ENCODE assay signal across 8 cellular contexts in genomic region chr16:75108792-75109731, GRCh38. TPM values are rescaled to one million over a fixed set of nuclear protein-coding genes. Genes with fewer than 3 reads are reported as not detected.
A peak's percentile ranks its signal among the peaks of the same experiment; 100 is the strongest.
DNase-seq lines count a peak whose midpoint lies in the region; ATAC-seq, FAIRE-seq and TF ChIP-seq lines count a peak whose summit lies in the region.

No MANE protein-coding gene starts in this region.

- peak overlapping the region; percentile 57 for H3K4me3 Mint-ChIP-seq in activated CD8-positive, alpha-beta memory T cell treated with anti-CD3 and anti-CD28 coated beads, Interleukin-2, amount 10 ng/mL, durations not matched to agents 7 days and 5 days
- H3K4me3 Mint-ChIP-seq in endodermal cell = no peak overlapping the region

- H3K27ac ChIP-seq in A549 (peak overlapping the region; percentile 71 to 90), endodermal cell (ENCODE audit: low read depth, low read length) (peak overlapping the region; percentile 36)

- H3K9ac ChIP-seq in endodermal cell (ENCODE audit: extremely low read depth, low read length, poor library complexity, severe bottlenecking) = no peak overlapping the region

- peaks cover 2% of the 10 kb centered on the region for H3K9me3 Mint-ChIP-seq in activated CD8-positive, alpha-beta memory T cell treated with anti-CD3 and anti-CD28 coated beads, Interleukin-2, amount 10 ng/mL, durations not matched to agents 7 days and 5 days (ENCODE audit: low read depth)
- no peaks in the 10 kb centered on the region for H3K9me3 Mint-ChIP-seq in endodermal cell

- no peak for TF ChIP-seq EP300 in A549 (IDR thresholded peaks at IDR 0.05)

- H3K36me3 ChIP-seq in endodermal cell (ENCODE audit: control insufficient read depth, insufficient read depth, low read length) = peaks cover 4% of the 10 kb centered on the region

- WGBS in A549 (ENCODE audit: missing lambda C conversion rate) = 60% methylated on average over 27 of the region's 27 CpGs
- WGBS in endodermal cell (ENCODE audit: insufficient coverage in 1 of 2, insufficient read length in 1 of 2), 2 experiments = 89% methylated on average over 14 to 27 of the region's 27 CpGs

- TF ChIP-seq RAD21 in A549 (conservative IDR thresholded peaks at IDR 0.05 in 1 of 2, IDR thresholded peaks at IDR 0.05 in 1 of 2) = 0 out of 5 replicates have a peak, but pooled peaks of 1 of the 2 experiments have one; percentile 20

- ATAC-seq in A549 (peak; percentile 29 to 32; a peak in 3 of 6 replicates), GM21723 (IDR thresholded peaks at IDR 0.05; ENCODE audit: unreplicated experiment) (peak; percentile 32)
- ATAC-seq in activated CD8-positive, alpha-beta memory T cell treated with anti-CD3 and anti-CD28 coated beads, Interleukin-2, amount 10 ng/mL, durations not matched to agents 7 days and 5 days = peak; percentile 64

- H3K9me3 ChIP-seq in A549 (no peaks in the 10 kb centered on the region), endodermal cell (ENCODE audit: control insufficient read depth, low read length) (no peaks in the 10 kb centered on the region)

- no peak for TF ChIP-seq CTCF in A549 (IDR thresholded peaks at IDR 0.05)
- no peak for TF ChIP-seq CTCF in endodermal cell (conservative IDR thresholded peaks at IDR 0.05)

- H3K27me3 ChIP-seq in endodermal cell (ENCODE audit: control insufficient read depth, insufficient read depth, low read length, poor library complexity, severe bottlenecking) = no peaks in the 10 kb centered on the region

- POLR2A ChIA-PET in A549 (lab: Yijun Ruan, JAX) = interaction anchor here (1.2 to 1.6 kb wide), 2 partner anchors 110 to 124 kb away, joined by 6 to 7 read pairs; partner anchors contain the start of genes WDR59 and ZNRF1

- CTCF ChIA-PET in A549 (lab: Yijun Ruan, JAX) = interaction anchor here (0.8 to 13.4 kb wide), 10 partner anchors 10 to 113 kb away, joined by 3 to 252 read pairs (median 11); partner anchors contain the start of gene ZNRF1
- CTCF ChIA-PET in activated CD8-positive, alpha-beta memory T cell treated with anti-CD3 and anti-CD28 coated beads, Interleukin-2, amount 10 ng/mL, durations not matched to agents 7 days and 5 days (lab: Charles Lee) = interaction anchor here (1.2 to 7.6 kb wide), 10 partner anchors 9 to 409 kb away, joined by 3 to 150 read pairs (median 24); partner anchors contain the start of genes MLKL, WDR59 and ZNRF1

- H3K27me3 Mint-ChIP-seq in activated CD8-positive, alpha-beta memory T cell treated with anti-CD3 and anti-CD28 coated beads, Interleukin-2, amount 10 ng/mL, durations not matched to agents 7 days and 5 days = no peaks in the 10 kb centered on the region
- no peaks in the 10 kb centered on the region for H3K27me3 Mint-ChIP-seq in endodermal cell (ENCODE audit: insufficient read depth)

- TF ChIP-seq POLR2A in A549 (IDR thresholded peaks at IDR 0.05; ENCODE audit: low read length) = no peak

- H3K27ac Mint-ChIP-seq in activated CD8-positive, alpha-beta memory T cell treated with anti-CD3 and anti-CD28 coated beads, Interleukin-2, amount 10 ng/mL, durations not matched to agents 7 days and 5 days = peak overlapping the region; percentile 84
- H3K27ac Mint-ChIP-seq in endodermal cell = peak overlapping the region; percentile 25

- peak overlapping the region; percentile 77 for H3K4me2 ChIP-seq in A549

- DNase-seq in A549 (ENCODE audit: low read depth in 1 of 2, low spot score in 1 of 2) (peak; percentile 46 to 69), NCI-H69 (lab: John Stamatoyannopoulos, UW) (peak; percentile 7), endodermal cell (peak; percentile 61), myocyte (ENCODE audit: low read depth) (peak; percentile 99), NCI-H524 (lab: John Stamatoyannopoulos, UW) (no peak)
- DNase-seq in activated CD8-positive, alpha-beta memory T cell treated with anti-CD3 and anti-CD28 coated beads, Interleukin-2, amount 10 ng/mL, durations not matched to agents 7 days and 5 days = peak; percentile 77
- DNase-seq in stimulated activated CD8-positive, alpha-beta memory T cell treated with anti-CD3 and anti-CD28 coated beads, Interleukin-7, amount 100 ng/mL, for 48 hours (ENCODE audit: extremely low read depth in 1 of 2, low read depth in 1 of 2) = peak; percentile 44 to 82

- peaks cover 6% of the 10 kb centered on the region for H3K36me3 Mint-ChIP-seq in activated CD8-positive, alpha-beta memory T cell treated with anti-CD3 and anti-CD28 coated beads, Interleukin-2, amount 10 ng/mL, durations not matched to agents 7 days and 5 days
- H3K36me3 Mint-ChIP-seq in endodermal cell (ENCODE audit: low read depth) = peaks cover 18% of the 10 kb centered on the region

- no peak for FAIRE-seq in A549 (lab: Jason Lieb, UNC)

- H3K4me3 ChIP-seq in A549 (no peak overlapping the region), endodermal cell (ENCODE audit: low read length) (no peak overlapping the region)

- H3K4me1 ChIP-seq in A549 = peaks cover 39% of the 10 kb centered on the region
- no peaks in the 10 kb centered on the region for H3K4me1 ChIP-seq in endodermal cell (ENCODE audit: control insufficient read depth, insufficient read depth, low read length)

- peaks cover 64% of the 10 kb centered on the region for H3K4me1 Mint-ChIP-seq in activated CD8-positive, alpha-beta memory T cell treated with anti-CD3 and anti-CD28 coated beads, Interleukin-2, amount 10 ng/mL, durations not matched to agents 7 days and 5 days
- H3K4me1 Mint-ChIP-seq in endodermal cell = peaks cover 28% of the 10 kb centered on the region

TF ChIP-seq in A549, 52 proteins besides CTCF, POLR2A, EP300 and RAD21 (continues in another document):
- TF ChIP-seq CBX2 (IDR thresholded peaks at IDR 0.05; ENCODE audit: borderline replicate concordance, low read depth) (no peak), CEBPB (IDR thresholded peaks at IDR 0.05) (no peak), NR3C1 (IDR thresholded peaks at IDR 0.05) (no peak), PHF8 (IDR thresholded peaks at IDR 0.05; ENCODE audit: borderline replicate concordance, low read depth) (no peak), HOXB13 (CRISPR knock-in tag; IDR thresholded peaks at IDR 0.05; ENCODE audit: low read depth) (peak; percentile 54; the same call in 1 of the 2 replicates), MAX (IDR thresholded peaks at IDR 0.05) (peak; percentile 87), ATOH8 (CRISPR knock-in tag; IDR thresholded peaks at IDR 0.05; ENCODE audit: low read depth) (peak; percentile 43; the same call in 1 of the 2 replicates), FOXS1 (CRISPR knock-in tag; IDR thresholded peaks at IDR 0.05) (no peak), RFX5 (IDR thresholded peaks at IDR 0.05) (no peak), HOXA7 (CRISPR knock-in tag; IDR thresholded peaks at IDR 0.05) (no peak), EHF (CRISPR knock-in tag; IDR thresholded peaks at IDR 0.05) (no peak), MAZ (IDR thresholded peaks at IDR 0.05; ENCODE audit: borderline replicate concordance, low read depth, low read length) (no peak), KDM5A (IDR thresholded peaks at IDR 0.05) (no peak), NFE2L2 (conservative IDR thresholded peaks at IDR 0.05; ENCODE audit: low read length) (no peak), BCL3 (IDR thresholded peaks at IDR 0.05) (no peak), RARB (CRISPR knock-in tag; IDR thresholded peaks at IDR 0.05) (no peak)

RNA-seq across cellular contexts. Expression of gene LDHD, which starts 7.5 kb away (rescaled TPM):
- polyA plus RNA-seq in A549 (2011; rRNA removed) (0.79 and 0.90 TPM in 2 replicates), A549 (2017; fragmentation: RNase III; extraction: RNeasy Plus Mini Kit Qiagen cat#74134 plus additional on column Dnase treatment) (0.83 to 1.3 TPM (median 1.1 TPM) in 3 replicates)
- polyA plus RNA-seq in A549 (2012; cell fraction: cytosol; rRNA removed) = 1.1 and 1.4 TPM in 2 replicates
- polyA plus RNA-seq in A549 (2012; cell fraction: nucleus; rRNA removed) = 3.0 and 3.8 TPM in 2 replicates
- 0.44 and 0.87 TPM in 2 replicates for polyA minus RNA-seq in A549 (2011; rRNA and poly(A)+ RNA removed)
- not detected for total RNA-seq in activated CD8-positive, alpha-beta memory T cell treated with anti-CD3 and anti-CD28 coated beads, Interleukin-2, amount 10 ng/mL, durations not matched to agents 7 days and 5 days
- total RNA-seq in endodermal cell (1 to 10 TPM; 1.4 to 4.3 TPM), myocyte (1.7 and 3.5 TPM in 2 replicates)
- 1.3 TPM for polyA plus RNA-seq in endodermal cell (2013, experiment 1 of 2)
- polyA plus RNA-seq in endodermal cell (2013, experiment 2 of 2) = 0.70 TPM
- polyA plus RNA-seq in myocyte (2012) = 1.3 TPM

RNA-seq across cellular contexts. Expression of gene ZFP1, which starts 39.3 kb away (rescaled TPM):
- polyA plus RNA-seq in A549 (2011; rRNA removed) (14.0 and 16.1 TPM in 2 replicates), A549 (2017; fragmentation: RNase III; extraction: RNeasy Plus Mini Kit Qiagen cat#74134 plus additional on column Dnase treatment) (12.1 to 14.4 TPM (median 13.3 TPM) in 3 replicates)
- 2.9 and 4.7 TPM in 2 replicates for polyA plus RNA-seq in A549 (2012; cell fraction: cytosol; rRNA removed)
- 1.4 and 2.2 TPM in 2 replicates for polyA plus RNA-seq in A549 (2012; cell fraction: nucleus; rRNA removed)
- 9.1 and 11.8 TPM in 2 replicates for polyA minus RNA-seq in A549 (2011; rRNA and poly(A)+ RNA removed)
- total RNA-seq in activated CD8-positive, alpha-beta memory T cell treated with anti-CD3 and anti-CD28 coated beads, Interleukin-2, amount 10 ng/mL, durations not matched to agents 7 days and 5 days = 10 to 100 TPM; 13.6 to 15.6 TPM
- total RNA-seq in endodermal cell (10 to 100 TPM; 10.4 to 13.3 TPM), myocyte (11.1 and 12.0 TPM in 2 replicates)
- polyA plus RNA-seq in endodermal cell (2013, experiment 1 of 2) = 29.0 TPM
- polyA plus RNA-seq in endodermal cell (2013, experiment 2 of 2) = 24.5 TPM
- 6.3 TPM for polyA plus RNA-seq in myocyte (2012)

Comparison
In these comparisons a context has a peak if more than half of its experiments do, and no peak if none do; other contexts are left out.
1. DNase-seq: peak in A549 (2 of 2), NCI-H69 (single experiment), activated CD8-positive, alpha-beta memory T cell treated with anti-CD3 and anti-CD28 coated beads, Interleukin-2, amount 10 ng/mL, durations not matched to agents 7 days and 5 days (single experiment), endodermal cell (single experiment), myocyte (single experiment) and stimulated activated CD8-positive, alpha-beta memory T cell treated with anti-CD3 and anti-CD28 coated beads, Interleukin-7, amount 100 ng/mL, for 48 hours (2 of 2); none in NCI-H524 (0 of 2).
2. Peak in every context shown above with its lines, with median percentiles within 50 percentile points of each other: ATAC-seq.